14 cellular contexts compared by ENCODE assay signal in the genomic region with DNA sequence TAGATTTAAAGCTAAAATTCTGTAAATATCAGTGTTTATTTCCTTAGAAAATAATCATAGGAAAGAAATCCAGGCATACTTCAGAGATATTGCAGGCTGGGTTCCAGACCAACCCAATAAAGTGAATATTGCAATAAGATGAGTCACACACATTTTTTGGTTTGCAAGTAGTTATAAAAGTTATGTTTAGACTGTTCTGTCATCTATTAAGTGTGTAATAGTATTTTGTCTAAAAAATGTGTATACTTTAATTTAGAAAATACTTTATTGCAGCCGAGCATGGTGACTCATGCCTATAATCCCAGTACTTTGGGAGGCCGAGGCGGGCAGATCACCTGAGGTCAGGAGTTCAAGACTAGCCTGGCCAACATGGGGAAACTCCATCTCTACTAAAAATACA. TPM values are rescaled to one million over a fixed set of nuclear protein-coding genes. Genes with fewer than 3 reads are reported as not detected.
DNase-seq lines count a peak whose midpoint lies in the region; ATAC-seq and TF ChIP-seq lines count a peak whose summit lies in the region.
"Had no signal": no experiment of that assay in that cellular context is flagged by ENCODE, and none has a peak within 500 bp of the region (broad histone marks: within the 10 kb centered on the region; RNA-seq: fewer than 3 reads in every experiment).

No MANE protein-coding gene starts in this region.

- H4K91ac ChIP-seq in IMR-90 (ENCODE audit: insufficient read depth, low read depth, low read length) (no peak overlapping the region), mesenchymal stem cell (ENCODE audit: low read length) (no peak overlapping the region)

- ATAC-seq in IMR-90 (ENCODE audit: low read depth): peak; percentile 76
- no peak for ATAC-seq in GM21360 (IDR thresholded peaks at IDR 0.05; ENCODE audit: unreplicated experiment)
- no peak for ATAC-seq in HG02870 (IDR thresholded peaks at IDR 0.05; ENCODE audit: unreplicated experiment)
- ATAC-seq in naive thymus-derived CD8-positive, alpha-beta T cell: no peak
- ATAC-seq: activated T-cell treated with anti-CD3 and anti-CD28 coated beads, Interleukin-2, amount 50 U/mL, for 4 hours had no signal

- H3K18ac ChIP-seq in IMR-90 (ENCODE audit: low read depth, low read length): no peak overlapping the region
- no peak overlapping the region for H3K18ac ChIP-seq in mesenchymal stem cell (ENCODE audit: low read depth in 1 of 2, low read length in 2 of 2)

- no peak overlapping the region for H2BK12ac ChIP-seq in mesenchymal stem cell (ENCODE audit: low read length in 2 of 2)

- H3K9me2 ChIP-seq in MM.1S (replicated peaks; ENCODE audit: insufficient read depth, low read length): no peaks in the 10 kb centered on the region

- TF ChIP-seq CTCF in AG04450 (IDR thresholded peaks at IDR 0.05; ENCODE audit: low read depth, low read length) (no peak), IMR-90 (conservative IDR thresholded peaks at IDR 0.05; ENCODE audit: low read depth, low read length) (no peak), cardiac fibroblast (IDR thresholded peaks at IDR 0.05; ENCODE audit: low read depth, low read length) (no peak), MM.1S (IDR thresholded peaks at IDR 0.05; ENCODE audit: low read length) (no peak)

- in situ Hi-C loops in IMR-90 (cut with MboI; ENCODE audit: low sequenced_read_pairs): no loop called here

- no peak overlapping the region for H3K4me3 Mint-ChIP-seq in naive thymus-derived CD8-positive, alpha-beta T cell
- H3K4me3 Mint-ChIP-seq: activated T-cell treated with anti-CD3 and anti-CD28 coated beads, Interleukin-2, amount 50 U/mL, for 4 hours had no signal

- H2AFZ ChIP-seq in IMR-90 (replicated peaks; ENCODE audit: low read length, poor library complexity): no peak overlapping the region
- no peak overlapping the region for H2AFZ ChIP-seq in mesenchymal stem cell (ENCODE audit: low read depth, low read length)
- H2AFZ ChIP-seq in MM.1S (ENCODE audit: low read length): no peak overlapping the region

- H2BK15ac ChIP-seq in IMR-90 (ENCODE audit: low read depth, low read length): no peak overlapping the region
- H2BK15ac ChIP-seq in mesenchymal stem cell (ENCODE audit: low read depth, poor library complexity, severe bottlenecking): no peak overlapping the region

- H3K79me2 ChIP-seq in MM.1S (ENCODE audit: low read length): peaks cover 53% of the 10 kb centered on the region

- BruUV-seq in IMR-90 (replicated peaks; lab: Mats Ljungman, UMichigan): no TSS peak

- H3K9me3 Mint-ChIP-seq in naive thymus-derived CD8-positive, alpha-beta T cell: no peaks in the 10 kb centered on the region
- H3K9me3 Mint-ChIP-seq: activated T-cell treated with anti-CD3 and anti-CD28 coated beads, Interleukin-2, amount 50 U/mL, for 4 hours had no signal

- H4K20me1 ChIP-seq in IMR-90 (ENCODE audit: insufficient read depth, low read length) (no peaks in the 10 kb centered on the region), MM.1S (ENCODE audit: insufficient read depth, low read length) (no peaks in the 10 kb centered on the region)

- H3K79me1 ChIP-seq in IMR-90 (ENCODE audit: low read depth in 1 of 2, low read length in 2 of 2): peaks cover 27 to 49% of the 10 kb centered on the region in 2 experiments
- peaks cover 22% of the 10 kb centered on the region for H3K79me1 ChIP-seq in mesenchymal stem cell (replicated peaks; ENCODE audit: low read length, poor library complexity, severe bottlenecking)

- POLR2A ChIA-PET in AG04450 (lab: Yijun Ruan, JAX): interaction anchor here (0.7 kb wide), 1 partner anchor 637 kb away, joined by 5 read pairs; a partner anchor contains a TSS
- POLR2A ChIA-PET in IMR-90 (lab: Charles Lee; ENCODE audit: unreplicated experiment): interaction anchor here (1.5 kb wide), 1 partner anchor 96 kb away, joined by 3 read pairs; no protein-coding TSS in a partner anchor
- POLR2A ChIA-PET in naive thymus-derived CD8-positive, alpha-beta T cell (lab: Charles Lee): no interaction called here

- no CpG with 5 or more reads among the region's 3 CpGs for whole genome bisulfite sequencing in IMR-90 (ENCODE audit: extremely low coverage in 2 of 2, insufficient read length in 1 of 2), 2 experiments
- WGBS in mesenchymal stem cell: 20% methylated on average over 3 of the region's 3 CpGs

- no peak overlapping the region for H3K4me3 ChIP-seq in AG04450 (ENCODE audit: low read depth, low read length)
- H3K4me3 ChIP-seq in IMR-90 (ENCODE audit: insufficient read depth, low read depth, low read length): no peak overlapping the region
- H3K4me3 ChIP-seq in cardiac fibroblast (replicated peaks in 1 of 2; ENCODE audit: low read depth in 2 of 2, low read length in 2 of 2): no peak overlapping the region
- peak overlapping the region in 1 of 2 experiments; percentile 15 for H3K4me3 ChIP-seq in mesenchymal stem cell (ENCODE audit: insufficient read depth in 1 of 2, low read depth in 1 of 2, low read length in 2 of 2)
- no peak overlapping the region for H3K4me3 ChIP-seq in MM.1S (ENCODE audit: low read length)
- H3K4me3 ChIP-seq: heart left ventricle, prostate gland had no signal

- H3K4ac ChIP-seq in IMR-90 (ENCODE audit: low read depth, low read length) (no peak overlapping the region), mesenchymal stem cell (ENCODE audit: low read depth in 1 of 2, low read length in 2 of 2) (no peak overlapping the region)

- H3K36me3 Mint-ChIP-seq in naive thymus-derived CD8-positive, alpha-beta T cell: peaks cover 0 to 12% (median 0%) of the 10 kb centered on the region in 3 donors

- no peak overlapping the region for H4K5ac ChIP-seq in IMR-90 (ENCODE audit: low read depth, low read length)

- H3K14ac ChIP-seq in IMR-90 (replicated peaks; ENCODE audit: low read depth, low read length) (no peak overlapping the region), mesenchymal stem cell (ENCODE audit: low read length in 2 of 2) (no peak overlapping the region)

- H3K27me3 ChIP-seq in AG04450 (ENCODE audit: control insufficient read depth, insufficient read depth, low read length) (no peaks in the 10 kb centered on the region), IMR-90 (ENCODE audit: control insufficient read depth, insufficient read depth, low read length) (no peaks in the 10 kb centered on the region), mesenchymal stem cell (ENCODE audit: control insufficient read depth in 1 of 2, insufficient read depth in 1 of 2, low read length in 2 of 2) (no peaks in the 10 kb centered on the region), MM.1S (replicated peaks; ENCODE audit: insufficient read depth, low read length) (no peaks in the 10 kb centered on the region)
- H3K27me3 ChIP-seq: heart left ventricle had no signal

- H3K9me1 ChIP-seq in IMR-90 (ENCODE audit: insufficient read depth, low read length): peaks cover 3% of the 10 kb centered on the region; the same call in 1 of the 2 replicates

- no peak for TF ChIP-seq POLR2A in IMR-90 (IDR thresholded peaks at IDR 0.05; ENCODE audit: low read depth, low read length)

- peak overlapping the region in 1 of 10 donors; percentile 5 for H3K27ac Mint-ChIP-seq in naive thymus-derived CD8-positive, alpha-beta T cell

- H3K36me3 ChIP-seq in IMR-90 (ENCODE audit: control insufficient read depth, insufficient read depth, low read length) (no peaks in the 10 kb centered on the region), mesenchymal stem cell (ENCODE audit: control insufficient read depth in 1 of 2, insufficient read depth in 2 of 2, low read depth in 1 of 2, low read length in 2 of 2) (no peaks in the 10 kb centered on the region), MM.1S (replicated peaks; ENCODE audit: insufficient read depth, low read length) (no peaks in the 10 kb centered on the region)
- H3K36me3 ChIP-seq: prostate gland had no signal

- H2BK120ac ChIP-seq in IMR-90 (ENCODE audit: low read depth, low read length): no peak overlapping the region
- no peak overlapping the region for H2BK120ac ChIP-seq in mesenchymal stem cell (ENCODE audit: low read depth, low read length)

- DNase-seq in AG04450 (ENCODE audit: low read depth, low spot score) (peak; percentile 50), IMR-90 (peak; percentile 91), cardiac fibroblast (ENCODE audit: low read depth in 2 of 2) (peak; percentile 80 to 90), mesenchymal stem cell (peak; percentile 67), MM.1S (no peak)
- no peak for DNase-seq in naive thymus-derived CD8-positive, alpha-beta T cell
- DNase-seq: activated T-cell treated with anti-CD3 and anti-CD28 coated beads, Interleukin-2, amount 50 U/mL, for 4 hours; AML-193; central memory CD4-positive, alpha-beta T cell; heart left ventricle had no signal

- H3K4me2 ChIP-seq in IMR-90 (ENCODE audit: low read depth, low read length) (no peak overlapping the region), mesenchymal stem cell (ENCODE audit: low read length, poor library complexity, severe bottlenecking) (no peak overlapping the region), MM.1S (ENCODE audit: low read depth, low read length) (no peak overlapping the region)
- H3K4me2 ChIP-seq: KMS-11 had no signal

- intact Hi-C loops in IMR-90 (cut with micrococcal nuclease): no loop called here

- TF ChIP-seq RAD21 in IMR-90 (IDR thresholded peaks at IDR 0.05; ENCODE audit: low read length): no peak

- H2BK5ac ChIP-seq in IMR-90 (ENCODE audit: low read depth, low read length, poor library complexity, severe bottlenecking) (peak overlapping the region; percentile 87), mesenchymal stem cell (ENCODE audit: low read depth, low read length, poor library complexity, severe bottlenecking) (no peak overlapping the region)

- H2AK9ac ChIP-seq in IMR-90 (replicated peaks; ENCODE audit: low read depth, low read length, poor library complexity): no peak overlapping the region

- peaks cover 29% of the 10 kb centered on the region for H3F3A ChIP-seq in MM.1S (ENCODE audit: insufficient read depth, low read length)

- no peaks in the 10 kb centered on the region for H3K27me3 Mint-ChIP-seq in naive thymus-derived CD8-positive, alpha-beta T cell

- H2AK5ac ChIP-seq in IMR-90 (ENCODE audit: low read depth, low read length) (no peak overlapping the region), mesenchymal stem cell (ENCODE audit: low read length, severe bottlenecking) (no peak overlapping the region)

- dilution Hi-C loops in IMR-90 (cut with HindIII; ENCODE audit: low sequenced_read_pairs, unreplicated experiment): no loop called here

- no peak overlapping the region for H3K27ac ChIP-seq in AG04450 (ENCODE audit: low read depth, low read length)
- H3K27ac ChIP-seq in IMR-90 (ENCODE audit: insufficient read depth, low read length): 0 out of 2 replicates have a peak overlapping the region, but pooled peaks have one; percentile 89
- H3K27ac ChIP-seq in mesenchymal stem cell (ENCODE audit: low read length, poor library complexity, severe bottlenecking): no peak overlapping the region
- no peak overlapping the region for H3K27ac ChIP-seq in MM.1S (ENCODE audit: low read length)
- H3K27ac ChIP-seq: KMS-11 had no signal

- H3K56ac ChIP-seq in IMR-90 (ENCODE audit: extremely low read depth, insufficient read depth, low read length): no peak overlapping the region

- H3K9me3 ChIP-seq in AG04450 (ENCODE audit: control insufficient read depth, insufficient read depth, low read length): no peaks in the 10 kb centered on the region
- no peaks in the 10 kb centered on the region for H3K9me3 ChIP-seq in IMR-90 (ENCODE audit: control insufficient read depth, insufficient read depth, low read length)
- no peaks in the 10 kb centered on the region for H3K9me3 ChIP-seq in mesenchymal stem cell (ENCODE audit: control insufficient read depth, low read length)
- H3K9me3 ChIP-seq in MM.1S (replicated peaks; ENCODE audit: insufficient read depth, low read length): no peaks in the 10 kb centered on the region
- H3K9me3 ChIP-seq: heart left ventricle, prostate gland had no signal

- H3K9ac ChIP-seq in IMR-90 (ENCODE audit: low read depth, low read length) (no peak overlapping the region), mesenchymal stem cell (ENCODE audit: low read length) (peak overlapping the region; percentile 56), MM.1S (ENCODE audit: low read length) (no peak overlapping the region)
- H3K9ac ChIP-seq: KMS-11 had no signal

- no peak overlapping the region for H2BK20ac ChIP-seq in IMR-90 (ENCODE audit: low read depth, low read length)

- H3K23ac ChIP-seq in IMR-90 (ENCODE audit: low read depth, low read length): no peak overlapping the region
- H3K23ac ChIP-seq in mesenchymal stem cell (ENCODE audit: low read length in 2 of 2): no peak overlapping the region

- CTCF ChIA-PET in AG04450 (lab: Charles Lee) (interaction anchor here (2.2 kb wide), 1 partner anchor 10 kb away, joined by 5 read pairs; no protein-coding TSS in a partner anchor), IMR-90 (lab: Yijun Ruan, JAX) (interaction anchor here (1.4 kb wide), 1 partner anchor 22 kb away, joined by 3 read pairs; no protein-coding TSS in a partner anchor)

- H3K4me1 ChIP-seq in IMR-90 (ENCODE audit: control insufficient read depth, insufficient read depth, low read length) (peaks cover 2% of the 10 kb centered on the region), mesenchymal stem cell (ENCODE audit: control insufficient read depth, insufficient read depth, low read depth, low read length) (no peaks in the 10 kb centered on the region), MM.1S (ENCODE audit: low read length) (peaks cover 25% of the 10 kb centered on the region)

- H3K4me1 Mint-ChIP-seq in naive thymus-derived CD8-positive, alpha-beta T cell: peaks cover 21 to 71% (median 55%) of the 10 kb centered on the region in 4 donors

- H4K8ac ChIP-seq in IMR-90 (ENCODE audit: low read depth in 2 of 2, low read length in 2 of 2): no peak overlapping the region
- H4K8ac ChIP-seq in mesenchymal stem cell (ENCODE audit: low read length): no peak overlapping the region

RNA-seq across cellular contexts. Expression of a gene that starts 6.9 kb away (rescaled TPM):
- polyA plus RNA-seq in AG04450 (2011; rRNA removed): 60.6 and 65.4 TPM in 2 replicates
- polyA minus RNA-seq in AG04450 (2011; rRNA and poly(A)+ RNA removed): 107 and 128 TPM in 2 replicates
- total RNA-seq in IMR-90 (2012; rRNA removed): 68.6 and 76.9 TPM in 2 replicates
- 25.5 and 28.8 TPM in 2 replicates for polyA plus RNA-seq in IMR-90 (2012; rRNA removed)
- polyA plus RNA-seq in IMR-90 (2012; cell fraction: cytosol; rRNA removed): 8.9 and 9.9 TPM in 2 replicates
- polyA plus RNA-seq in IMR-90 (2012; cell fraction: nucleus; rRNA removed; ENCODE audit: low replicate concordance): 18.0 and 107 TPM in 2 replicates
- 16.4 TPM for polyA plus RNA-seq in mesenchymal stem cell (2013, experiment 1 of 2)
- polyA plus RNA-seq in mesenchymal stem cell (2013, experiment 2 of 2): 16.7 TPM
- total RNA-seq in naive thymus-derived CD8-positive, alpha-beta T cell: 10 to 100 TPM; 30.1 to 30.6 TPM
- 1 to 10 TPM; 5.4 to 8.3 (median 6.2) TPM for polyA plus RNA-seq in naive thymus-derived CD8-positive, alpha-beta T cell

Comparison
In these comparisons a context has a peak if more than half of its experiments do, and no peak if none do; other contexts are left out.
1. DNase-seq: peak in AG04450 (single experiment), IMR-90 (single experiment), cardiac fibroblast (2 of 2) and mesenchymal stem cell (single experiment); none in MM.1S (single experiment) and naive thymus-derived CD8-positive, alpha-beta T cell (0 of 10).